Comparison of ENCODE assay signal across 21 cellular contexts in genomic region chrX:10296581-10296980, GRCh38.
A peak's percentile ranks its signal among the peaks of the same experiment; 100 is the strongest.
DNase-seq lines count a peak whose midpoint lies in the region; ATAC-seq and TF ChIP-seq lines count a peak whose summit lies in the region.
"Had no signal": no experiment of that assay in that cellular context is flagged by ENCODE, and none has a peak within 500 bp of the region (broad histone marks: within the 10 kb centered on the region; RNA-seq: fewer than 3 reads in every experiment).

No MANE protein-coding gene starts in this region.

- DNase-seq in AG20443 (ENCODE audit: low spot score) (peak; percentile 20), amniotic epithelial cell (ENCODE audit: low read depth) (peak; percentile 71), fibroblast of the conjunctiva (ENCODE audit: low read depth) (peak; percentile 16), renal cortical epithelial cell (ENCODE audit: low read depth) (peak; percentile 71), activated gamma-delta T cell (lab: John Stamatoyannopoulos, UW) (no peak), chondrocyte (ENCODE audit: low spot score) (no peak), NCI-H2227 (lab: John Stamatoyannopoulos, UW; ENCODE audit: unreplicated experiment) (no peak)
- DNase-seq in stimulated activated naive CD8-positive, alpha-beta T cell treated with anti-CD3 and anti-CD28 coated beads, Interleukin-15, Interleukin-2, amounts not matched to agents 100 U/mL and 50 U/mL, for 24 hours, result no peak
- DNase-seq: activated CD4-positive, CD25-positive, alpha-beta regulatory T cell; activated CD8-positive, alpha-beta memory T cell treated with anti-CD3 and anti-CD28 coated beads for 24 hours; activated naive CD8-positive, alpha-beta T cell treated with anti-CD3 and anti-CD28 coated beads, Interleukin-2, amount 10 ng/mL, durations not matched to agents 7 days and 5 days; Calu3; endodermal cell; KG1; left cardiac atrium; NCI-H1092; occipital lobe; PC-3; right lobe of liver; uterus had no signal

- H3K9me3 Mint-ChIP-seq in chondrocyte (ENCODE audit: low read depth), result peaks cover 42% of the 10 kb centered on the region

- H3K4me3 Mint-ChIP-seq in chondrocyte (ENCODE audit: unreplicated experiment), result no peak overlapping the region
- H3K4me3 Mint-ChIP-seq: activated naive CD8-positive, alpha-beta T cell treated with anti-CD3 and anti-CD28 coated beads, Interleukin-2, amount 10 ng/mL, durations not matched to agents 7 days and 5 days; activated T-helper 1 cell treated with anti-CD3 and anti-CD28 coated beads, Interleukin-12 subunit alpha, Interleukin-12 subunit beta, Interleukin-2, Interleukin-4 antibody, amounts not matched to agents 30 ng/mL and 10 ng/mL and 1 ng/mL, durations not matched to agents 14 hours and 24 hours and 36 hours; endodermal cell had no signal

- TF ChIP-seq CTCF in chondrocyte (IDR thresholded peaks at IDR 0.05), result no peak

- no peak for ATAC-seq in stimulated activated naive CD8-positive, alpha-beta T cell treated with anti-CD3 and anti-CD28 coated beads, Interleukin-15, Interleukin-2, amounts not matched to agents 100 U/mL and 50 U/mL, for 24 hours
- ATAC-seq: left cardiac atrium, PC-3 had no signal

- peaks cover 9% of the 10 kb centered on the region for H3K4me1 Mint-ChIP-seq in chondrocyte (ENCODE audit: low read depth)
- H3K4me1 Mint-ChIP-seq: activated naive CD8-positive, alpha-beta T cell treated with anti-CD3 and anti-CD28 coated beads, Interleukin-2, amount 10 ng/mL, durations not matched to agents 7 days and 5 days; endodermal cell had no signal

- no peak overlapping the region for H3K27ac Mint-ChIP-seq in chondrocyte (ENCODE audit: unreplicated experiment)
- H3K27ac Mint-ChIP-seq: activated naive CD8-positive, alpha-beta T cell treated with anti-CD3 and anti-CD28 coated beads, Interleukin-2, amount 10 ng/mL, durations not matched to agents 7 days and 5 days; activated T-helper 1 cell treated with anti-CD3 and anti-CD28 coated beads, Interleukin-12 subunit alpha, Interleukin-12 subunit beta, Interleukin-2, Interleukin-4 antibody, amounts not matched to agents 30 ng/mL and 10 ng/mL and 1 ng/mL, durations not matched to agents 14 hours and 24 hours and 36 hours; endodermal cell had no signal

- peaks cover 8% of the 10 kb centered on the region for H3K27me3 Mint-ChIP-seq in chondrocyte (ENCODE audit: low read depth)
- H3K27me3 Mint-ChIP-seq: activated naive CD8-positive, alpha-beta T cell treated with anti-CD3 and anti-CD28 coated beads, Interleukin-2, amount 10 ng/mL, durations not matched to agents 7 days and 5 days had no signal

- H3K36me3 Mint-ChIP-seq in chondrocyte (ENCODE audit: low read depth), result no peaks in the 10 kb centered on the region
- H3K36me3 Mint-ChIP-seq: activated naive CD8-positive, alpha-beta T cell treated with anti-CD3 and anti-CD28 coated beads, Interleukin-2, amount 10 ng/mL, durations not matched to agents 7 days and 5 days had no signal

Comparison
In these comparisons a context has a peak if more than half of its experiments do, and no peak if none do; other contexts are left out.
1. DNase-seq: peak in AG20443 (single experiment), amniotic epithelial cell (single experiment), fibroblast of the conjunctiva (single experiment) and renal cortical epithelial cell (single experiment); none in stimulated activated naive CD8-positive, alpha-beta T cell treated with anti-CD3 and anti-CD28 coated beads, Interleukin-15, Interleukin-2, amounts not matched to agents 100 U/mL and 50 U/mL, for 24 hours (single experiment), activated gamma-delta T cell (single experiment), chondrocyte (single experiment) and NCI-H2227 (single experiment).